8 cellular contexts compared by ENCODE assay signal in genomic region chr14:58428011-58428807, GRCh38.
DNase-seq lines count a peak whose midpoint lies in the region; ATAC-seq and TF ChIP-seq lines count a peak whose summit lies in the region.

No MANE protein-coding gene starts in this region.

- peak overlapping the region; percentile 78 to 89 for H3K4me3 Mint-ChIP-seq in stimulated activated naive CD8-positive, alpha-beta T cell treated with anti-CD3 and anti-CD28 coated beads, Interleukin-15, amount 100 ng/mL, for 72 hours

- no peak for ATAC-seq in stimulated activated naive CD8-positive, alpha-beta T cell treated with anti-CD3 and anti-CD28 coated beads, Interleukin-15, amount 100 ng/mL, for 72 hours
- no peak for ATAC-seq in GM18519 (IDR thresholded peaks at IDR 0.05; ENCODE audit: low FRiP score, unreplicated experiment)

- DNase-seq in DMS114 treated with DMSO at 0.1 percent for 48 hours (lab: John Stamatoyannopoulos, UW; ENCODE audit: unreplicated experiment): peak; percentile 39
- peak; percentile 60 to 71 for DNase-seq in cardiac fibroblast (ENCODE audit: low read depth in 2 of 2)
- DNase-seq in kidney tubule cell (ENCODE audit: low spot score): peak; percentile 59
- DNase-seq in stimulated activated naive CD8-positive, alpha-beta T cell treated with anti-CD3 and anti-CD28 coated beads, Interleukin-15, amount 100 ng/mL, for 72 hours: no peak
- no peak for DNase-seq in stimulated activated CD4-positive, alpha-beta T cell treated with anti-CD3 and anti-CD28 coated beads, Interleukin-2, amount 100 ng/mL, for 48 hours

- H3K27ac Mint-ChIP-seq in stimulated activated naive CD8-positive, alpha-beta T cell treated with anti-CD3 and anti-CD28 coated beads, Interleukin-15, amount 100 ng/mL, for 72 hours: peak overlapping the region; percentile 100

- no peaks in the 10 kb centered on the region for H3K27me3 ChIP-seq in HUES48 (ENCODE audit: control insufficient read depth, insufficient read depth, low read length)
- H3K27me3 ChIP-seq in OCI-LY3 (ENCODE audit: low read depth, low read length): no peaks in the 10 kb centered on the region

- H3K9me3 Mint-ChIP-seq in stimulated activated naive CD8-positive, alpha-beta T cell treated with anti-CD3 and anti-CD28 coated beads, Interleukin-15, amount 100 ng/mL, for 72 hours: no peaks in the 10 kb centered on the region

- peaks cover 50% of the 10 kb centered on the region for H3K79me2 ChIP-seq in OCI-LY3 (ENCODE audit: low read length)

- H2AFZ ChIP-seq in OCI-LY3 (ENCODE audit: low read depth, low read length): peak overlapping the region; percentile 84

- TF ChIP-seq CTCF in OCI-LY3 (IDR thresholded peaks at IDR 0.05; ENCODE audit: low read depth, low read length): no peak
- no peak for TF ChIP-seq CTCF in cardiac fibroblast (IDR thresholded peaks at IDR 0.05; ENCODE audit: low read depth, low read length)

- H3K9ac ChIP-seq in HUES48 (ENCODE audit: low read depth, low read length) (peak overlapping the region; percentile 44; the same call in 1 of the 2 replicates), OCI-LY3 (ENCODE audit: low read length) (peak overlapping the region; percentile 83)

- peak overlapping the region; percentile 65 for H3K27ac ChIP-seq in HUES48 (ENCODE audit: low read depth, low read length)
- H3K27ac ChIP-seq in OCI-LY3 (ENCODE audit: low read length): peak overlapping the region; percentile 83

- no peaks in the 10 kb centered on the region for H4K20me1 ChIP-seq in OCI-LY3 (ENCODE audit: insufficient read depth, low read length)

- H3K9me3 ChIP-seq in HUES48 (ENCODE audit: control insufficient read depth, insufficient read depth, low read length) (no peaks in the 10 kb centered on the region), OCI-LY3 (ENCODE audit: insufficient read depth, low read length) (no peaks in the 10 kb centered on the region)

- H3K36me3 ChIP-seq in HUES48 (ENCODE audit: control insufficient read depth, insufficient read depth, low read length) (peaks cover 38% of the 10 kb centered on the region), OCI-LY3 (replicated peaks; ENCODE audit: low read depth, low read length) (peaks cover 6% of the 10 kb centered on the region)

- H3K4me1 Mint-ChIP-seq in stimulated activated naive CD8-positive, alpha-beta T cell treated with anti-CD3 and anti-CD28 coated beads, Interleukin-15, amount 100 ng/mL, for 72 hours: peaks cover 37% of the 10 kb centered on the region

- no peaks in the 10 kb centered on the region for H3K27me3 Mint-ChIP-seq in stimulated activated naive CD8-positive, alpha-beta T cell treated with anti-CD3 and anti-CD28 coated beads, Interleukin-15, amount 100 ng/mL, for 72 hours

- H3K4me2 ChIP-seq in OCI-LY3 (ENCODE audit: low read length): peak overlapping the region; percentile 76

- H3K4me1 ChIP-seq in HUES48 (ENCODE audit: control insufficient read depth, insufficient read depth, low read length): 0 out of 2 replicates have a peak, but pooled peaks cover 4% of the 10 kb centered on the region
- peaks cover 15% of the 10 kb centered on the region for H3K4me1 ChIP-seq in OCI-LY3 (ENCODE audit: low read length)

- H3K4me3 ChIP-seq in HUES48 (ENCODE audit: low read depth, low read length) (peak overlapping the region; percentile 95), OCI-LY3 (ENCODE audit: low read length) (peak overlapping the region; percentile 88), cardiac fibroblast (replicated peaks in 1 of 2; ENCODE audit: low read depth in 2 of 2, low read length in 2 of 2) (peak overlapping the region; percentile 70 to 86)

Comparison
In these comparisons a context has a peak if more than half of its experiments do, and no peak if none do; other contexts are left out.
1. DNase-seq: peak in DMS114 treated with DMSO at 0.1 percent for 48 hours (single experiment), cardiac fibroblast (2 of 2) and kidney tubule cell (single experiment); none in stimulated activated naive CD8-positive, alpha-beta T cell treated with anti-CD3 and anti-CD28 coated beads, Interleukin-15, amount 100 ng/mL, for 72 hours (0 of 2) and stimulated activated CD4-positive, alpha-beta T cell treated with anti-CD3 and anti-CD28 coated beads, Interleukin-2, amount 100 ng/mL, for 48 hours (0 of 2).
2. Peak in every context shown above with its lines, with median percentiles within 50 percentile points of each other: H3K4me3 ChIP-seq.